8 cellular contexts compared by ENCODE assay signal in genomic region chr20:20713244-20713765, GRCh38. TPM values are rescaled to one million over a fixed set of nuclear protein-coding genes. Genes with fewer than 3 reads are reported as not detected.
A peak's percentile ranks its signal among the peaks of the same experiment; 100 is the strongest.
DNase-seq lines count a peak whose midpoint lies in the region; ATAC-seq and TF ChIP-seq lines count a peak whose summit lies in the region.

No MANE protein-coding gene starts in this region.

- ATAC-seq in HG03565 (IDR thresholded peaks at IDR 0.05; ENCODE audit: unreplicated experiment), result no peak

- H3K36me3 ChIP-seq in WERI-Rb-1, result no peaks in the 10 kb centered on the region

- no peaks in the 10 kb centered on the region for H3K9me3 ChIP-seq in WERI-Rb-1 (ENCODE audit: severe bottlenecking)

- intact Hi-C loops in head of caudate nucleus (cut with DNase I), result no loop called here

- H3K27me3 Mint-ChIP-seq in HFFc6 (ENCODE audit: insufficient read depth), result no peaks in the 10 kb centered on the region

- no peaks in the 10 kb centered on the region for H3K9me3 Mint-ChIP-seq in HFFc6

- H3K4me3 Mint-ChIP-seq in HFFc6, result peak overlapping the region; percentile 88

- no peaks in the 10 kb centered on the region for H3K27me3 ChIP-seq in WERI-Rb-1 (ENCODE audit: insufficient read depth, low read depth, severe bottlenecking)

- no peak for TF ChIP-seq CTCF in HFFc6 (IDR thresholded peaks at IDR 0.05)
- no peak for TF ChIP-seq CTCF in WERI-Rb-1 (IDR thresholded peaks at IDR 0.05; ENCODE audit: low read depth, low read length)

- peak overlapping the region; percentile 79 for H3K27ac ChIP-seq in WERI-Rb-1

- no peak for DNase-seq in HFFc6
- no peak for DNase-seq in WERI-Rb-1
- DNase-seq in head of caudate nucleus, result peak in 33 of 42 donors; percentile 3 to 55 (median 18)
- DNase-seq in skeletal muscle cell (ENCODE audit: low read depth), result no peak
- DNase-seq in retina, result no peak
- DNase-seq in GF-D8 (lab: John Stamatoyannopoulos, UW), result no peak
- no peak for DNase-seq in NCI-H524 treated with DMSO at 0.1 percent for 48 hours (lab: John Stamatoyannopoulos, UW)

- H3K36me3 Mint-ChIP-seq in HFFc6 (ENCODE audit: low read depth), result no peaks in the 10 kb centered on the region

- no peak overlapping the region; the same call in 1 of the 2 replicates for H3K27ac Mint-ChIP-seq in HFFc6

- peak overlapping the region; percentile 79 for H3K4me3 ChIP-seq in WERI-Rb-1 (ENCODE audit: low read depth, low read length)
- H3K4me3 ChIP-seq in skeletal muscle cell (ENCODE audit: low read depth, low read length), result peak overlapping the region; percentile 90

- peaks cover 17% of the 10 kb centered on the region for H3K4me1 Mint-ChIP-seq in HFFc6 (ENCODE audit: low read depth)

RNA-seq across cellular contexts. Expression of gene RALGAPA2, which starts 0.9 kb away (rescaled TPM):
- 1 to 10 TPM; 2.4 to 3.7 (median 3.2) TPM for total RNA-seq in HFFc6 (2021; fragmentation: NEBNext Ultra II Directional; extraction: Animal tissue kit (Norgen Biotek cat#: 25700))

Comparison
In these comparisons a context has a peak if more than half of its experiments do, and no peak if none do; other contexts are left out.
1. DNase-seq: peak in head of caudate nucleus (33 of 42); none in HFFc6 (single experiment), WERI-Rb-1 (single experiment), skeletal muscle cell (single experiment), retina (single experiment), GF-D8 (single experiment) and NCI-H524 treated with DMSO at 0.1 percent for 48 hours (single experiment).